ENCODE assay signal across 1 cellular context in genomic region chr6:149032599-149033405, GRCh38.
TF ChIP-seq lines count a peak whose summit lies in the region.

No MANE protein-coding gene starts in this region.

TF ChIP-seq in HepG2, 621 proteins besides CTCF, POLR2A, EP300 and RAD21 (continued from another document and continues in another):
- TF ChIP-seq ZNF280D (CRISPR knock-in tag; IDR thresholded peaks at IDR 0.05): 0 out of 2 replicates have a peak, but pooled peaks have one; percentile 23
- no peak for TF ChIP-seq IKZF1 (IDR thresholded peaks at IDR 0.05)
- TF ChIP-seq NFYB (CRISPR knock-in tag; IDR thresholded peaks at IDR 0.05): no peak
- no peak for TF ChIP-seq ZBTB2 (CRISPR knock-in tag; IDR thresholded peaks at IDR 0.05; ENCODE audit: low read depth)
- TF ChIP-seq ZBTB7A (CRISPR knock-in tag; IDR thresholded peaks at IDR 0.05): no peak
- TF ChIP-seq SUZ12 (IDR thresholded peaks at IDR 0.05; ENCODE audit: low read depth, low read length): no peak
- TF ChIP-seq CREB1 (IDR thresholded peaks at IDR 0.05): no peak
- TF ChIP-seq CREB1 (CRISPR knock-in tag; IDR thresholded peaks at IDR 0.05): 0 out of 2 replicates have a peak, but pooled peaks have one; percentile 51
- TF ChIP-seq TOE1 (CRISPR knock-in tag; IDR thresholded peaks at IDR 0.05): 0 out of 2 replicates have a peak, but pooled peaks have one; percentile 79
- no peak for TF ChIP-seq STAT5B (CRISPR knock-in tag; IDR thresholded peaks at IDR 0.05)
- no peak for TF ChIP-seq ZSCAN9 (CRISPR knock-in tag; IDR thresholded peaks at IDR 0.05; ENCODE audit: borderline replicate concordance)
- TF ChIP-seq AGO2 (optimal IDR thresholded peaks at IDR 0.05; ENCODE audit: low read depth, low read length): no peak
- no peak for TF ChIP-seq TERF1 (CRISPR knock-in tag; IDR thresholded peaks at IDR 0.05)
- no peak for TF ChIP-seq ZFAT (CRISPR knock-in tag; conservative IDR thresholded peaks at IDR 0.05)
- peak; percentile 50; the same call in 1 of the 2 replicates for TF ChIP-seq GATA4 (IDR thresholded peaks at IDR 0.05; ENCODE audit: borderline replicate concordance, low read depth)
- TF ChIP-seq ZNF558 (CRISPR knock-in tag; IDR thresholded peaks at IDR 0.05; ENCODE audit: borderline replicate concordance): no peak
- TF ChIP-seq ZNF615 (CRISPR knock-in tag; IDR thresholded peaks at IDR 0.05; ENCODE audit: borderline replicate concordance): no peak
- peak; percentile 92 for TF ChIP-seq SOX5 (CRISPR knock-in tag; IDR thresholded peaks at IDR 0.05; ENCODE audit: borderline replicate concordance)
- no peak for TF ChIP-seq STAT6 (CRISPR knock-in tag; IDR thresholded peaks at IDR 0.05; ENCODE audit: borderline replicate concordance)
- no peak for TF ChIP-seq GPN1 (CRISPR knock-in tag; IDR thresholded peaks at IDR 0.05; ENCODE audit: borderline replicate concordance)
- no peak for TF ChIP-seq PHF5A (CRISPR knock-in tag; IDR thresholded peaks at IDR 0.05; ENCODE audit: low read depth, unreplicated experiment)
- no peak for TF ChIP-seq ZNF543 (CRISPR knock-in tag; IDR thresholded peaks at IDR 0.05)
- TF ChIP-seq WIZ (CRISPR knock-in tag; IDR thresholded peaks at IDR 0.05): no peak
- no peak for TF ChIP-seq ZNF761 (CRISPR knock-in tag; conservative IDR thresholded peaks at IDR 0.05)
- no peak for TF ChIP-seq ZNF138 (CRISPR knock-in tag; IDR thresholded peaks at IDR 0.05; ENCODE audit: low read depth)
- TF ChIP-seq THAP9 (CRISPR knock-in tag; IDR thresholded peaks at IDR 0.05; ENCODE audit: borderline replicate concordance): no peak; the same call in 1 of the 2 replicates
- no peak for TF ChIP-seq ETS1 (CRISPR knock-in tag; IDR thresholded peaks at IDR 0.05)
- TF ChIP-seq NAIF1 (CRISPR knock-in tag; IDR thresholded peaks at IDR 0.05; ENCODE audit: borderline replicate concordance): 0 out of 2 replicates have a peak, but pooled peaks have one; percentile 37
- peak; percentile 55 for TF ChIP-seq ATF3 (CRISPR knock-in tag; IDR thresholded peaks at IDR 0.05)
- TF ChIP-seq SALL1 (CRISPR knock-in tag; IDR thresholded peaks at IDR 0.05): peak; percentile 84; the same call in 1 of the 2 replicates
- no peak for TF ChIP-seq ZBTB1 (CRISPR knock-in tag; IDR thresholded peaks at IDR 0.05; ENCODE audit: borderline replicate concordance)
- TF ChIP-seq CERS6 (CRISPR knock-in tag; IDR thresholded peaks at IDR 0.05): no peak
- TF ChIP-seq ZNF451 (CRISPR knock-in tag; IDR thresholded peaks at IDR 0.05): no peak
- TF ChIP-seq KDM2A (CRISPR knock-in tag; IDR thresholded peaks at IDR 0.05; ENCODE audit: borderline replicate concordance, low read depth): no peak
- peak; percentile 76 for TF ChIP-seq PITX1 (CRISPR knock-in tag; IDR thresholded peaks at IDR 0.05)
- no peak; the same call in 1 of the 2 replicates for TF ChIP-seq HIVEP1 (CRISPR knock-in tag; IDR thresholded peaks at IDR 0.05)
- TF ChIP-seq ETV5 (CRISPR knock-in tag; IDR thresholded peaks at IDR 0.05; ENCODE audit: borderline replicate concordance): peak; percentile 23; the same call in 1 of the 2 replicates
- TF ChIP-seq BRD4 (CRISPR knock-in tag; IDR thresholded peaks at IDR 0.05): no peak; the same call in 1 of the 2 replicates
- TF ChIP-seq YEATS4 (CRISPR knock-in tag; IDR thresholded peaks at IDR 0.05; ENCODE audit: borderline replicate concordance): peak; percentile 39; the same call in 1 of the 2 replicates
- TF ChIP-seq ZBTB20 (CRISPR knock-in tag; IDR thresholded peaks at IDR 0.05; ENCODE audit: borderline replicate concordance, low read depth): 0 out of 2 replicates have a peak, but pooled peaks have one; percentile 40
- no peak for TF ChIP-seq ZNF329 (CRISPR knock-in tag; IDR thresholded peaks at IDR 0.05; ENCODE audit: low read depth)
- no peak for TF ChIP-seq ZBTB14 (CRISPR knock-in tag; IDR thresholded peaks at IDR 0.05)
- no peak for TF ChIP-seq NBN (conservative IDR thresholded peaks at IDR 0.05)
- TF ChIP-seq SYNCRIP (IDR thresholded peaks at IDR 0.05; ENCODE audit: insufficient read depth, low read depth, low read length): no peak
- TF ChIP-seq ZNF468 (CRISPR knock-in tag; IDR thresholded peaks at IDR 0.05): no peak
- TF ChIP-seq CAMTA2 (CRISPR knock-in tag; IDR thresholded peaks at IDR 0.05; ENCODE audit: borderline replicate concordance): no peak
- no peak; the same call in 1 of the 2 replicates for TF ChIP-seq ZFY (CRISPR knock-in tag; IDR thresholded peaks at IDR 0.05)
- TF ChIP-seq ZNF446 (CRISPR knock-in tag; IDR thresholded peaks at IDR 0.05): no peak
- no peak for TF ChIP-seq RARG (CRISPR knock-in tag; IDR thresholded peaks at IDR 0.05; ENCODE audit: low read depth)
- TF ChIP-seq ZNF414 (CRISPR knock-in tag; IDR thresholded peaks at IDR 0.05): no peak
- TF ChIP-seq REXO4 (CRISPR knock-in tag; IDR thresholded peaks at IDR 0.05; ENCODE audit: borderline replicate concordance): no peak
- no peak for TF ChIP-seq ZNF34 (CRISPR knock-in tag; IDR thresholded peaks at IDR 0.05; ENCODE audit: borderline replicate concordance)
- no peak for TF ChIP-seq HNRNPLL (IDR thresholded peaks at IDR 0.05; ENCODE audit: low read depth, low read length, poor library complexity, severe bottlenecking)
